Comparison of ENCODE assay signal across 24 cellular contexts in the genomic region with DNA sequence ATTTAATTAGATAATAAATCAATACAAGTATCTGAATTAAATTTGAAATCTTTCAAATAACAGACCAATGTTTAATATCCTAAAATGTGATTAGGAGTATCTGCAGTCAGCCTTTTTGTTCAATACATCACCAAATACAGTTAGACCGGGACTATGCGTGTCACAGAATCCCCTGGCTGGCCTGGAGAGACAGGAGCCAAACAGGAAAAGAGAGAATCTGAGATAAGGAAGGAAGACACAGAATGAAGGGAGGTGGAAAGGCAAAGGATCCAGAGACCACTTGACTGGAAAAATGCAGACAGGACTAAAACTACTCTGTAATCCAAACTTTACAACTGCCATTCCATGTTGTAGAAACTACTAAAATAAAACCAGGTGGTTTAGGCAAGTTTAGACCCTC.
"Had no signal": no experiment of that assay in that cellular context is flagged by ENCODE, and none has a peak within 500 bp of the region (broad histone marks: within the 10 kb centered on the region; RNA-seq: fewer than 3 reads in every experiment).

No MANE protein-coding gene starts in this region.

- H3K27ac Mint-ChIP-seq: activated B cell treated with CpG ODN at 0.5 μM for 24 hours; activated naive CD8-positive, alpha-beta T cell; natural killer cell treated with Interleukin-12 subunit alpha and Interleukin-12 subunit beta and Interleukin-15 and Interleukin-18, amount 100 ng/mL, for 72 hours; progenitor cell of endocrine pancreas had no signal

- H3K4me1 ChIP-seq: body of pancreas, foreskin keratinocyte, tibial nerve had no signal

- H3K27me3 Mint-ChIP-seq: activated B cell treated with CpG ODN at 0.5 μM for 24 hours; activated naive CD8-positive, alpha-beta T cell; effector memory CD8-positive, alpha-beta T cell; natural killer cell treated with Interleukin-12 subunit alpha and Interleukin-12 subunit beta and Interleukin-15 and Interleukin-18, amount 100 ng/mL, for 72 hours; progenitor cell of endocrine pancreas had no signal

- H3K27ac ChIP-seq: body of pancreas, foreskin keratinocyte, heart left ventricle, lower lobe of right lung, right lobe of liver, tibial nerve had no signal

- H3K4me3 Mint-ChIP-seq: activated B cell treated with CpG ODN at 0.5 μM for 24 hours; activated naive CD8-positive, alpha-beta T cell; effector memory CD8-positive, alpha-beta T cell; natural killer cell treated with Interleukin-12 subunit alpha and Interleukin-12 subunit beta and Interleukin-15 and Interleukin-18, amount 100 ng/mL, for 72 hours had no signal

- H3K4me1 Mint-ChIP-seq: activated B cell treated with CpG ODN at 0.5 μM for 24 hours had no signal

- H3K27me3 ChIP-seq: body of pancreas, foreskin keratinocyte, heart left ventricle, neutrophil, right lobe of liver, tibial nerve had no signal

- ATAC-seq: body of pancreas; effector memory CD8-positive, alpha-beta T cell; esophagus mucosa; foreskin keratinocyte; heart left ventricle; left lobe of liver; lower lobe of right lung; mucosa of descending colon; natural killer cell treated with Interleukin-12 subunit alpha and Interleukin-12 subunit beta and Interleukin-15 and Interleukin-18, amount 100 ng/mL, for 72 hours had no signal

- DNase-seq: activated B cell treated with CpG ODN at 0.5 μM for 24 hours; activated CD4-positive, alpha-beta T cell treated with anti-CD3 and anti-CD28 coated beads for 4 hours; activated CD4-positive, alpha-beta T cell treated with anti-CD3 and anti-CD28 coated beads, Interleukin-2, amount 50 U/mL, for 4 hours; activated CD8-positive, alpha-beta memory T cell treated with anti-CD3 and anti-CD28 coated beads for 24 hours; activated gamma-delta T cell; aorta; body of pancreas; effector memory CD8-positive, alpha-beta T cell; foreskin keratinocyte; heart left ventricle; kidney glomerular epithelial cell; lower lobe of right lung; mesendoderm; mucosa of descending colon; right lobe of liver; stimulated activated CD4-positive, alpha-beta T cell treated with anti-CD3 and anti-CD28 coated beads, Interleukin-2, amount 100 ng/mL, for 48 hours; stimulated activated naive CD4-positive, alpha-beta T cell treated with Interleukin-2 at 50 U/mL for 16 hours had no signal

- H3K9me3 ChIP-seq: body of pancreas, heart left ventricle, lower lobe of right lung, mucosa of descending colon, neutrophil, right lobe of liver, tibial nerve had no signal

- H3K4me3 ChIP-seq: body of pancreas, heart left ventricle, lower lobe of right lung, mucosa of descending colon, right lobe of liver, tibial nerve had no signal

- H3K9me3 Mint-ChIP-seq: activated B cell treated with CpG ODN at 0.5 μM for 24 hours; effector memory CD8-positive, alpha-beta T cell; natural killer cell treated with Interleukin-12 subunit alpha and Interleukin-12 subunit beta and Interleukin-15 and Interleukin-18, amount 100 ng/mL, for 72 hours had no signal
